In genomic region chr17:11848330-11848729, GRCh38 we compare ENCODE assay signal across 38 cellular contexts.
"Had no signal": no experiment of that assay in that cellular context is flagged by ENCODE, and none has a peak within 500 bp of the region (broad histone marks: within the 10 kb centered on the region; RNA-seq: fewer than 3 reads in every experiment).

No MANE protein-coding gene starts in this region.

- H3K27ac ChIP-seq: ascending aorta, cardiac muscle cell, VCaP had no signal

- H3K4me3 ChIP-seq: ascending aorta, cardiac muscle cell had no signal

- ATAC-seq: activated CD4-positive, alpha-beta T cell treated with anti-CD3 and anti-CD28 coated beads for 36 hours; activated CD4-positive, CD25-positive, alpha-beta regulatory T cell treated with anti-CD3 and anti-CD28 coated beads, Interleukin-2, amount 50 U/mL, for 24 hours; activated CD8-positive, alpha-beta memory T cell treated with anti-CD3 and anti-CD28 coated beads, Interleukin-2, amount 10 ng/mL, durations not matched to agents 7 days and 5 days; activated CD8-positive, alpha-beta T cell treated with anti-CD3 and anti-CD28 coated beads, Interleukin-2, amount 10 ng/mL, durations not matched to agents 7 days and 5 days; activated naive CD8-positive, alpha-beta T cell treated with anti-CD3 and anti-CD28 coated beads, Interleukin-2, amount 50 U/mL, for 24 hours had no signal

- FAIRE-seq: bronchial epithelial cell, TTC549 had no signal

- H3K9me3 ChIP-seq: ascending aorta had no signal

- H3K27ac Mint-ChIP-seq: activated CD4-positive, alpha-beta memory T cell treated with anti-CD3 and anti-CD28 coated beads, Interleukin-2, amount 10 ng/mL, durations not matched to agents 7 days and 5 days; activated CD4-positive, alpha-beta T cell treated with anti-CD3 and anti-CD28 coated beads for 36 hours; activated CD4-positive, alpha-beta T cell treated with anti-CD3 and anti-CD28 coated beads, Interleukin-2, amount 10 ng/mL, durations not matched to agents 7 days and 5 days; activated CD8-positive, alpha-beta memory T cell treated with anti-CD3 and anti-CD28 coated beads, Interleukin-2, amount 10 ng/mL, durations not matched to agents 7 days and 5 days; activated CD8-positive, alpha-beta T cell treated with anti-CD3 and anti-CD28 coated beads, Interleukin-2, amount 10 ng/mL, durations not matched to agents 7 days and 5 days; activated naive CD4-positive, alpha-beta T cell treated with anti-CD3 and anti-CD28 coated beads, Interleukin-2, amount 10 ng/mL, durations not matched to agents 7 days and 5 days; activated naive CD4-positive, alpha-beta T cell treated with anti-CD3 and anti-CD28 coated beads, Interleukin-2, amount 50 U/mL, for 24 hours; activated naive CD8-positive, alpha-beta T cell; activated naive CD8-positive, alpha-beta T cell treated with anti-CD3 and anti-CD28 coated beads, Interleukin-2, amount 10 ng/mL, durations not matched to agents 7 days and 5 days; activated naive CD8-positive, alpha-beta T cell treated with anti-CD3 and anti-CD28 coated beads, Interleukin-2, amount 50 U/mL, for 24 hours; activated T-cell treated with anti-CD3 and anti-CD28 coated beads, Interleukin-2, amount 50 U/mL, for 24 hours; activated T-helper 2 cell treated with anti-CD3 and anti-CD28 coated beads, Interferon-gamma antibody, Interleukin-2, Interleukin-4, amounts not matched to agents 10 μg/mL and 5 μg/mL and 100 μg/mL, durations not matched to agents 14 hours and 24 hours and 36 hours; brain; T-helper 1 cell treated with Interleukin-12 subunit alpha and Interleukin-12 subunit beta and Interleukin-4 antibody, amounts not matched to agents 30 μg/mL and 1 μg/mL, for 36 hours; T-helper 2 cell treated with Interferon-gamma antibody and Interleukin-4, amounts not matched to agents 5 μg/mL and 100 μg/mL, for 36 hours had no signal

- H3K36me3 Mint-ChIP-seq: activated CD8-positive, alpha-beta memory T cell treated with anti-CD3 and anti-CD28 coated beads, Interleukin-2, amount 10 ng/mL, durations not matched to agents 7 days and 5 days; activated naive CD4-positive, alpha-beta T cell treated with anti-CD3 and anti-CD28 coated beads, Interleukin-2, amount 10 ng/mL, durations not matched to agents 7 days and 5 days; activated naive CD8-positive, alpha-beta T cell; activated naive CD8-positive, alpha-beta T cell treated with anti-CD3 and anti-CD28 coated beads, Interleukin-2, amount 10 ng/mL, durations not matched to agents 7 days and 5 days; brain had no signal

- H3K36me3 ChIP-seq: ascending aorta, cardiac muscle cell had no signal

- H3K4me1 Mint-ChIP-seq: activated CD4-positive, alpha-beta memory T cell treated with anti-CD3 and anti-CD28 coated beads, Interleukin-2, amount 10 ng/mL, durations not matched to agents 7 days and 5 days; activated CD4-positive, alpha-beta T cell treated with anti-CD3 and anti-CD28 coated beads for 36 hours; activated CD4-positive, alpha-beta T cell treated with anti-CD3 and anti-CD28 coated beads, Interleukin-2, amount 10 ng/mL, durations not matched to agents 7 days and 5 days; activated CD8-positive, alpha-beta memory T cell treated with anti-CD3 and anti-CD28 coated beads, Interleukin-2, amount 10 ng/mL, durations not matched to agents 7 days and 5 days; activated naive CD4-positive, alpha-beta T cell treated with anti-CD3 and anti-CD28 coated beads, Interleukin-2, amount 10 ng/mL, durations not matched to agents 7 days and 5 days; activated naive CD4-positive, alpha-beta T cell treated with anti-CD3 and anti-CD28 coated beads, Interleukin-2, amount 50 U/mL, for 24 hours; activated naive CD8-positive, alpha-beta T cell treated with anti-CD3 and anti-CD28 coated beads, Interleukin-2, amount 10 ng/mL, durations not matched to agents 7 days and 5 days; activated naive CD8-positive, alpha-beta T cell treated with anti-CD3 and anti-CD28 coated beads, Interleukin-2, amount 50 U/mL, for 24 hours had no signal

- H3K27me3 Mint-ChIP-seq: activated CD4-positive, alpha-beta memory T cell treated with anti-CD3 and anti-CD28 coated beads, Interleukin-2, amount 10 ng/mL, durations not matched to agents 7 days and 5 days; activated CD4-positive, alpha-beta T cell treated with anti-CD3 and anti-CD28 coated beads, Interleukin-2, amount 10 ng/mL, durations not matched to agents 7 days and 5 days; activated CD8-positive, alpha-beta memory T cell treated with anti-CD3 and anti-CD28 coated beads, Interleukin-2, amount 10 ng/mL, durations not matched to agents 7 days and 5 days; activated naive CD4-positive, alpha-beta T cell treated with anti-CD3 and anti-CD28 coated beads, Interleukin-2, amount 10 ng/mL, durations not matched to agents 7 days and 5 days; activated naive CD8-positive, alpha-beta T cell treated with anti-CD3 and anti-CD28 coated beads, Interleukin-2, amount 10 ng/mL, durations not matched to agents 7 days and 5 days had no signal

- H3K4me3 Mint-ChIP-seq: activated CD4-positive, alpha-beta memory T cell treated with anti-CD3 and anti-CD28 coated beads, Interleukin-2, amount 10 ng/mL, durations not matched to agents 7 days and 5 days; activated CD4-positive, alpha-beta T cell treated with anti-CD3 and anti-CD28 coated beads for 36 hours; activated CD4-positive, alpha-beta T cell treated with anti-CD3 and anti-CD28 coated beads, Interleukin-2, amount 10 ng/mL, durations not matched to agents 7 days and 5 days; activated CD8-positive, alpha-beta memory T cell treated with anti-CD3 and anti-CD28 coated beads, Interleukin-2, amount 10 ng/mL, durations not matched to agents 7 days and 5 days; activated CD8-positive, alpha-beta T cell treated with anti-CD3 and anti-CD28 coated beads, Interleukin-2, amount 10 ng/mL, durations not matched to agents 7 days and 5 days; activated naive CD4-positive, alpha-beta T cell treated with anti-CD3 and anti-CD28 coated beads, Interleukin-2, amount 10 ng/mL, durations not matched to agents 7 days and 5 days; activated naive CD4-positive, alpha-beta T cell treated with anti-CD3 and anti-CD28 coated beads, Interleukin-2, amount 50 U/mL, for 24 hours; activated naive CD8-positive, alpha-beta T cell; activated naive CD8-positive, alpha-beta T cell treated with anti-CD3 and anti-CD28 coated beads, Interleukin-2, amount 10 ng/mL, durations not matched to agents 7 days and 5 days; activated naive CD8-positive, alpha-beta T cell treated with anti-CD3 and anti-CD28 coated beads, Interleukin-2, amount 50 U/mL, for 24 hours; activated T-cell treated with anti-CD3 and anti-CD28 coated beads, Interleukin-2, amount 50 U/mL, for 24 hours; brain; T-helper 1 cell treated with Interleukin-12 subunit alpha and Interleukin-12 subunit beta and Interleukin-4 antibody, amounts not matched to agents 30 μg/mL and 1 μg/mL, for 36 hours; T-helper 2 cell treated with Interferon-gamma antibody and Interleukin-4, amounts not matched to agents 5 μg/mL and 100 μg/mL, for 36 hours had no signal

- DNase-seq: activated CD4-positive, alpha-beta memory T cell treated with anti-CD3 and anti-CD28 coated beads, Interleukin-2, amount 10 ng/mL, durations not matched to agents 7 days and 5 days; activated CD4-positive, alpha-beta T cell treated with anti-CD3 and anti-CD28 coated beads for 1 hour; activated CD4-positive, alpha-beta T cell treated with anti-CD3 and anti-CD28 coated beads for 36 hours; activated CD4-positive, alpha-beta T cell treated with anti-CD3 and anti-CD28 coated beads for 48 hours; activated CD4-positive, alpha-beta T cell treated with anti-CD3 and anti-CD28 coated beads, Interleukin-2, amount 10 ng/mL, durations not matched to agents 7 days and 5 days; activated CD4-positive, alpha-beta T cell treated with anti-CD3 and anti-CD28 coated beads, Interleukin-2, amount 50 U/mL, for 48 hours; activated CD4-positive, CD25-positive, alpha-beta regulatory T cell; activated CD8-positive, alpha-beta memory T cell treated with anti-CD3 and anti-CD28 coated beads for 24 hours; activated CD8-positive, alpha-beta memory T cell treated with anti-CD3 and anti-CD28 coated beads, Interleukin-2, amount 10 ng/mL, durations not matched to agents 7 days and 5 days; activated CD8-positive, alpha-beta memory T cell treated with anti-CD3 and anti-CD28 coated beads, Interleukin-2, amount 50 U/mL, for 48 hours; activated CD8-positive, alpha-beta T cell treated with anti-CD3 and anti-CD28 coated beads, Interleukin-2, amount 10 ng/mL, durations not matched to agents 7 days and 5 days; activated effector memory CD4-positive, alpha-beta T cell treated with Interleukin-2 at 50 U/mL for 16 hours; activated gamma-delta T cell; activated naive CD4-positive, alpha-beta T cell treated with anti-CD3 and anti-CD28 coated beads, Interleukin-2, amount 10 ng/mL, durations not matched to agents 7 days and 5 days; activated naive CD4-positive, alpha-beta T cell treated with Interleukin-2 at 50 U/mL for 16 hours; activated naive CD8-positive, alpha-beta T cell treated with anti-CD3 and anti-CD28 coated beads, Interleukin-2, amount 10 ng/mL, durations not matched to agents 7 days and 5 days; activated naive CD8-positive, alpha-beta T cell treated with anti-CD3 and anti-CD28 coated beads, Interleukin-2, amount 50 U/mL, for 24 hours; activated T-cell treated with anti-CD3 and anti-CD28 coated beads, Interleukin-2, amount 50 U/mL, for 24 hours; activated T-cell treated with anti-CD3 and anti-CD28 coated beads, Interleukin-2, amount 50 U/mL, for 48 hours; amygdala; anterior cingulate cortex; caudate nucleus; SW 1271; T-helper 1 cell; T-helper 2 cell; T-helper 9 cell had no signal
